In the genomic region with DNA sequence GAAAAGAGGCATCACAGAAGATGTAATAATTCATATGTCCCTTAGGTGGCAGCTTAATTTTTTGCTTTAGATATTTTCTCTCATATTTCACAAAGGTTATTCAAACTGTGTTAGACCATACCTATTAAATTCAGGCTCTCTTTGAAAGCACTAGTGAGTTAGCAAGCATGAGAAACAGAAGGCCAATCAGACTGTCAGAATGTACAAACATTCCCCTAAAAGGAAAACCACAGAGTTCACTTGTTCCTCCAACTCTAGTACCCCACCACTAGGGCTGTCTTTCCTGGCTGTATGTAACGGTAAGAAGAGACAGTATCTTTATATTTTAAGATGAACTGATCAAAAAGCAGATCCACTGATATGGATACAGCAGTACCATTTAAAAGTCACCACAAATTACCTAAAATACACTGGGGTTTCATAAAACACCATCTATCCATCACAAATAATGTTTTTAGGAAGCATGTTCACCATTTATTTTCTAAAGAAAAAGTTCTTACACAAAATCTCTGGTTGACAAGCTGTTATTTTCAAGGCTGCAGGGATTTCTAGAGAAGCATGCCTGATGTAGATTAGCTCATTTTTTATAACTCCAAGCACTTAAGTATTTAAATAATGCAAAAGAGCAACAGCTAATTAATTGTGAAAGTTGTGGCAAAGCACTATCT, we compare ENCODE assay signal across 8 cellular contexts. TPM values are rescaled to one million over a fixed set of nuclear protein-coding genes. Genes with fewer than 3 reads are reported as not detected.
DNase-seq lines count a peak whose midpoint lies in the region; ATAC-seq and TF ChIP-seq lines count a peak whose summit lies in the region.

No MANE protein-coding gene starts in this region.

- 0 to 3% (median 0%) methylated on average over 1 of the region's 1 CpG for WGBS in adrenal gland, 4 donors

- TF ChIP-seq POLR2A in adrenal gland (IDR thresholded peaks at IDR 0.05), result peak in 1 of 2 donors; percentile 20

- no peaks in the 10 kb centered on the region for H3K27me3 ChIP-seq in adrenal gland
- peaks cover 16% of the 10 kb centered on the region for H3K27me3 ChIP-seq in iPS-15b (ENCODE audit: control insufficient read depth, insufficient read depth, low read length)
- no peaks in the 10 kb centered on the region for H3K27me3 ChIP-seq in skeletal muscle tissue (ENCODE audit: control insufficient read depth in 3 of 3, insufficient read depth in 3 of 3, low read length in 3 of 3)

- in situ Hi-C loops in Caki2 (cut with HindIII; ENCODE audit: low pct_unique_long_range_greater_than_20kb, low sequenced_read_pairs), result no loop called here

- H3K4me3 ChIP-seq in adrenal gland (peak overlapping the region in 2 of 4 donors; percentile 10 to 91), iPS-15b (ENCODE audit: low read depth, low read length) (peak overlapping the region; percentile 96), skeletal muscle tissue (ENCODE audit: low read length in 3 of 3) (peak overlapping the region; percentile 52 to 90 (median 87))

- H3K27ac ChIP-seq in adrenal gland (peak overlapping the region in 4 of 5 donors; percentile 29 to 93 (median 68)), skeletal muscle tissue (ENCODE audit: low read depth, low read length) (peak overlapping the region; percentile 45)

- H3K9me3 ChIP-seq in adrenal gland (replicated peaks in 1 of 3) (peaks cover 0 to 4% (median 0%) of the 10 kb centered on the region in 3 donors), iPS-15b (ENCODE audit: control insufficient read depth, insufficient read depth, low read length) (no peaks in the 10 kb centered on the region), skeletal muscle tissue (ENCODE audit: control insufficient read depth in 3 of 3, low read length in 3 of 3) (no peaks in the 10 kb centered on the region)

- intact Hi-C loops in adrenal gland (cut with DNase I), result no loop called here

- H3K36me3 ChIP-seq in adrenal gland (replicated peaks in 1 of 2) (peaks cover 0 to 21% of the 10 kb centered on the region in 2 donors), iPS-15b (ENCODE audit: control insufficient read depth, insufficient read depth, low read length) (peaks cover 6% of the 10 kb centered on the region), skeletal muscle tissue (ENCODE audit: control insufficient read depth in 3 of 3, insufficient read depth in 3 of 3, low read length in 3 of 3) (peaks cover 2 to 21% (median 12%) of the 10 kb centered on the region in 3 donors)

- peak; percentile 63 for DNase-seq in Caki2 (ENCODE audit: low read depth)
- peak; percentile 91 for DNase-seq in NCI-H526 treated with DMSO at 0.1 percent for 48 hours (lab: John Stamatoyannopoulos, UW)
- DNase-seq in adrenal gland, result no peak
- no peak for DNase-seq in UCSD-AML1 (lab: John Stamatoyannopoulos, UW; ENCODE audit: unreplicated experiment)

- TF ChIP-seq CTCF in adrenal gland (IDR thresholded peaks at IDR 0.05), result peak; percentile 25 to 64 (median 46)

- H3K4me1 ChIP-seq in adrenal gland (replicated peaks in 1 of 2) (peaks cover 24 to 51% of the 10 kb centered on the region in 2 donors), iPS-15b (ENCODE audit: control insufficient read depth, insufficient read depth, low read length) (peaks cover 7% of the 10 kb centered on the region), skeletal muscle tissue (ENCODE audit: control insufficient read depth in 3 of 3, insufficient read depth in 3 of 3, low read length in 3 of 3) (peaks cover 6 to 24% (median 19%) of the 10 kb centered on the region in 3 donors)

- ATAC-seq in GM18520 (IDR thresholded peaks at IDR 0.05; ENCODE audit: unreplicated experiment) (peak; percentile 35), HG03103 (IDR thresholded peaks at IDR 0.05; ENCODE audit: low read depth, unreplicated experiment) (peak; percentile 39)

- H3K9ac ChIP-seq in iPS-15b (ENCODE audit: low read depth, low read length) (no peak overlapping the region), skeletal muscle tissue (ENCODE audit: low read depth in 1 of 3, low read length in 3 of 3) (peak overlapping the region; percentile 27 to 63 (median 41))

RNA-seq across cellular contexts. Expression of gene ARPC5, which starts 1.8 kb away (rescaled TPM):
- 86.9 and 128 TPM in 2 replicates for total RNA-seq in Caki2 (2014; rRNA removed; shearing (Covaris generic); ENCODE audit: low replicate concordance)
- total RNA-seq in adrenal gland, result 100 to 1,000 TPM in 2 of 8 donors, 10 to 100 TPM in 6; 50.6 to 128 (median 91.5) TPM
- 10 to 100 TPM; 48.1 to 79.6 (median 68.3) TPM for polyA plus RNA-seq in adrenal gland
- 26.1 TPM for total RNA-seq in skeletal muscle tissue

RNA-seq across cellular contexts. Expression of gene APOBEC4, which starts 19.3 kb away (rescaled TPM):
- not detected in 2 replicates for total RNA-seq in Caki2 (2014; rRNA removed; shearing (Covaris generic); ENCODE audit: low replicate concordance)
- total RNA-seq in adrenal gland (not detected), skeletal muscle tissue (not detected)
- polyA plus RNA-seq in adrenal gland, result not detected

RNA-seq across cellular contexts. Expression of gene NCF2, which starts 43.6 kb away (rescaled TPM):
- 3.1 and 9.9 TPM in 2 replicates for total RNA-seq in Caki2 (2014; rRNA removed; shearing (Covaris generic); ENCODE audit: low replicate concordance)
- 10 to 100 TPM in 6 of 8 donors, 1 to 10 TPM in 2; 8.0 to 22.7 (median 16.5) TPM for total RNA-seq in adrenal gland
- 10 to 100 TPM in 1 of 3 donors, 1 to 10 TPM in 2; 4.9 to 13.6 (median 5.6) TPM for polyA plus RNA-seq in adrenal gland
- 8.9 TPM for total RNA-seq in skeletal muscle tissue

Comparison
In these comparisons a context has a peak if more than half of its experiments do, and no peak if none do; other contexts are left out.
1. DNase-seq: peak in Caki2 (single experiment) and NCI-H526 treated with DMSO at 0.1 percent for 48 hours (single experiment); none in adrenal gland (0 of 7) and UCSD-AML1 (single experiment).